ENCODE assay signal across 4 cellular contexts in genomic region chr14:98059106-98059505, GRCh38.
"Had no signal": no experiment of that assay in that cellular context is flagged by ENCODE, and none has a peak within 500 bp of the region (broad histone marks: within the 10 kb centered on the region; RNA-seq: fewer than 3 reads in every experiment).

No MANE protein-coding gene starts in this region.

- H3K27ac Mint-ChIP-seq: H9 had no signal

- DNase-seq: GM23248, H9, HCEC 1CT, IMR-90 had no signal

- H3K9me3 Mint-ChIP-seq: H9 had no signal

- H3K4me3 Mint-ChIP-seq: H9 had no signal
